Comparison of ENCODE assay signal across 29 cellular contexts in the genomic region with DNA sequence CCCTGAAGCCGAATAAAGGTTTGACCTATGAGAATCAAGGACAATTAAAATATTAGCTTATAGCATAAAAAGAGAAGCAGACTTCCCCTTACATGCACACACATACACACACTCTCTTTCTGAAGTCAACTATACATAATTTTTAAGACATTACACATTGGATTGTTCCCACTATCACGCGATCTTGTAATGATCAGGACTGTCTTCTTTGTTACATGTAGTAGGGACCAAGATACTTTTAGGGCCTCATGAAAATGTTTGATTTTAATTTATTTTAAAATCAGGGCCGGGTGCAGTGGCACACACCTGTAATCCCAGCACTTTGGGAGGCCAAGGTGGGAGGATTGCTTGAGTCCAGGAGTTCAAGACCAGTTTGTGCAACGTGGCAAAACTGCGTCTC.
"Had no signal": no experiment of that assay in that cellular context is flagged by ENCODE, and none has a peak within 500 bp of the region (broad histone marks: within the 10 kb centered on the region; RNA-seq: fewer than 3 reads in every experiment).

No MANE protein-coding gene starts in this region.

- H3K4me3 Mint-ChIP-seq: stimulated activated effector memory CD8-positive, alpha-beta T cell treated with anti-CD3 and anti-CD28 coated beads, Interleukin-12 subunit alpha, Interleukin-12 subunit beta, amount 100 ng/mL, for 72 hours; stimulated activated memory B cell treated with anti-CD40 and anti-IgM and Interleukin-4, amounts not matched to agents 10 μg/mL and 1 μg/mL and 100 μg/mL, for 72 hours; stimulated activated naive B cell treated with anti-CD40 and anti-IgM and Interleukin-4, amounts not matched to agents 10 μg/mL and 1 μg/mL and 100 μg/mL, for 72 hours; stimulated activated naive CD8-positive, alpha-beta T cell treated with anti-CD3 and anti-CD28 coated beads, Interleukin-15, amount 100 ng/mL, for 72 hours; stimulated activated naive CD8-positive, alpha-beta T cell treated with anti-CD3 and anti-CD28 coated beads, Interleukin-15, Interleukin-2, amounts not matched to agents 100 ng/mL and 50 ng/mL, for 24 hours; type B pancreatic cell had no signal

- H3K4me1 Mint-ChIP-seq: stimulated activated naive CD8-positive, alpha-beta T cell treated with anti-CD3 and anti-CD28 coated beads, Interleukin-15, amount 100 ng/mL, for 72 hours had no signal

- H3K9me3 ChIP-seq: stomach, suprapubic skin, testis, thoracic aorta, thyroid gland, tibial artery, tibial nerve, transverse colon, upper lobe of left lung, upper lobe of right lung, uterus, vagina had no signal

- H3K9me3 Mint-ChIP-seq: stimulated activated effector memory CD8-positive, alpha-beta T cell treated with anti-CD3 and anti-CD28 coated beads, Interleukin-12 subunit alpha, Interleukin-12 subunit beta, amount 100 ng/mL, for 72 hours; stimulated activated memory B cell treated with anti-CD40 and anti-IgM and Interleukin-4, amounts not matched to agents 10 μg/mL and 1 μg/mL and 100 μg/mL, for 72 hours; stimulated activated naive B cell treated with anti-CD40 and anti-IgM and Interleukin-4, amounts not matched to agents 10 μg/mL and 1 μg/mL and 100 μg/mL, for 72 hours; stimulated activated naive CD8-positive, alpha-beta T cell treated with anti-CD3 and anti-CD28 coated beads, Interleukin-15, amount 100 ng/mL, for 72 hours; stimulated activated naive CD8-positive, alpha-beta T cell treated with anti-CD3 and anti-CD28 coated beads, Interleukin-15, Interleukin-2, amounts not matched to agents 100 ng/mL and 50 ng/mL, for 24 hours had no signal

- H3K36me3 Mint-ChIP-seq: stimulated activated effector memory CD8-positive, alpha-beta T cell treated with anti-CD3 and anti-CD28 coated beads, Interleukin-12 subunit alpha, Interleukin-12 subunit beta, amount 100 ng/mL, for 72 hours; stimulated activated memory B cell treated with anti-CD40 and anti-IgM and Interleukin-4, amounts not matched to agents 10 μg/mL and 1 μg/mL and 100 μg/mL, for 72 hours; stimulated activated naive B cell treated with anti-CD40 and anti-IgM and Interleukin-4, amounts not matched to agents 10 μg/mL and 1 μg/mL and 100 μg/mL, for 72 hours; type B pancreatic cell had no signal

- H3K36me3 ChIP-seq: stomach, suprapubic skin, thoracic aorta, thyroid gland, tibial artery, tibial nerve, transverse colon, upper lobe of left lung, upper lobe of right lung, uterus, vagina had no signal

- H3K27ac Mint-ChIP-seq: stimulated activated effector memory CD8-positive, alpha-beta T cell treated with anti-CD3 and anti-CD28 coated beads, Interleukin-12 subunit alpha, Interleukin-12 subunit beta, amount 100 ng/mL, for 72 hours; stimulated activated memory B cell treated with anti-CD40 and anti-IgM and Interleukin-4, amounts not matched to agents 10 μg/mL and 1 μg/mL and 100 μg/mL, for 72 hours; stimulated activated naive B cell treated with anti-CD40 and anti-IgM and Interleukin-4, amounts not matched to agents 10 μg/mL and 1 μg/mL and 100 μg/mL, for 72 hours; stimulated activated naive CD8-positive, alpha-beta T cell treated with anti-CD3 and anti-CD28 coated beads, Interleukin-15, amount 100 ng/mL, for 72 hours; stimulated activated naive CD8-positive, alpha-beta T cell treated with anti-CD3 and anti-CD28 coated beads, Interleukin-15, Interleukin-2, amounts not matched to agents 100 ng/mL and 50 ng/mL, for 24 hours; type B pancreatic cell had no signal

- FAIRE-seq: urothelium cell line had no signal

- H3K27ac ChIP-seq: stomach, suprapubic skin, testis, thoracic aorta, thyroid gland, tibial artery, tibial nerve, transverse colon, upper lobe of left lung, upper lobe of right lung, uterus, vagina had no signal

- H3K27me3 Mint-ChIP-seq: stimulated activated memory B cell treated with anti-CD40 and anti-IgM and Interleukin-4, amounts not matched to agents 10 μg/mL and 1 μg/mL and 100 μg/mL, for 72 hours; stimulated activated naive B cell treated with anti-CD40 and anti-IgM and Interleukin-4, amounts not matched to agents 10 μg/mL and 1 μg/mL and 100 μg/mL, for 72 hours; stimulated activated naive CD8-positive, alpha-beta T cell treated with anti-CD3 and anti-CD28 coated beads, Interleukin-15, amount 100 ng/mL, for 72 hours; stimulated activated naive CD8-positive, alpha-beta T cell treated with anti-CD3 and anti-CD28 coated beads, Interleukin-15, Interleukin-2, amounts not matched to agents 100 ng/mL and 50 ng/mL, for 24 hours; type B pancreatic cell had no signal

- H3K4me3 ChIP-seq: stomach, suprapubic skin, testis, thoracic aorta, thyroid gland, tibial artery, tibial nerve, transverse colon, upper lobe of left lung, upper lobe of right lung, uterus, vagina had no signal

- H3K27me3 ChIP-seq: stomach, suprapubic skin, testis, thyroid gland, tibial artery, tibial nerve, transverse colon, upper lobe of left lung, upper lobe of right lung, uterus, vagina had no signal

- H3K4me1 ChIP-seq: testis, uterus, vagina had no signal

- DNase-seq: stimulated activated CD4-positive, alpha-beta T cell treated with anti-CD3 and anti-CD28 coated beads, Interleukin-2, amount 100 ng/mL, for 48 hours; stimulated activated CD4-positive, alpha-beta T cell treated with anti-CD3 and anti-CD28 coated beads, Interleukin-4, amount 100 ng/mL, for 1 hour; stimulated activated CD4-positive, alpha-beta T cell treated with anti-CD3 and anti-CD28 coated beads, Interleukin-4, amount 100 ng/mL, for 24 hours; stimulated activated CD4-positive, alpha-beta T cell treated with anti-CD3 and anti-CD28 coated beads, Interleukin-4, amount 100 ng/mL, for 4 hours; stimulated activated CD8-positive, alpha-beta memory T cell treated with anti-CD3 and anti-CD28 coated beads, Interleukin-4, amount 100 ng/mL, for 48 hours; stimulated activated naive B cell treated with anti-CD40 and anti-IgM and Interleukin-4, amounts not matched to agents 10 μg/mL and 1 μg/mL and 100 μg/mL, for 72 hours; stimulated activated naive CD4-positive, alpha-beta T cell; stimulated activated naive CD4-positive, alpha-beta T cell treated with Interleukin-2 at 50 U/mL for 16 hours; stimulated activated naive CD8-positive, alpha-beta T cell treated with anti-CD3 and anti-CD28 coated beads, Interleukin-15, amount 100 ng/mL, for 72 hours; stimulated activated naive CD8-positive, alpha-beta T cell treated with anti-CD3 and anti-CD28 coated beads, Interleukin-15, Interleukin-2, amounts not matched to agents 100 U/mL and 50 U/mL, for 24 hours; stomach; substantia nigra; testis; thyroid gland; tibial artery; transverse colon; trophoblast cell; upper lobe of left lung; upper lobe of right lung; uterus had no signal

- ATAC-seq: stimulated activated effector memory CD8-positive, alpha-beta T cell treated with anti-CD3 and anti-CD28 coated beads, Interleukin-12 subunit alpha, Interleukin-12 subunit beta, amount 100 ng/mL, for 72 hours; stimulated activated naive CD8-positive, alpha-beta T cell treated with anti-CD3 and anti-CD28 coated beads, Interleukin-15, amount 100 ng/mL, for 72 hours; stimulated activated naive CD8-positive, alpha-beta T cell treated with anti-CD3 and anti-CD28 coated beads, Interleukin-15, Interleukin-2, amounts not matched to agents 100 U/mL and 50 U/mL, for 24 hours; upper lobe of right lung had no signal
